In genomic region chr22:33167998-33168397, GRCh38 we compare ENCODE assay signal across 22 cellular contexts.
"Had no signal": no experiment of that assay in that cellular context is flagged by ENCODE, and none has a peak within 500 bp of the region (broad histone marks: within the 10 kb centered on the region; RNA-seq: fewer than 3 reads in every experiment).

No MANE protein-coding gene starts in this region.

- H3K4me3 ChIP-seq: MG63 had no signal

- ATAC-seq: Panc1, PC-3 had no signal

- H3K9me3 ChIP-seq: MG63, SK-N-SH had no signal

- DNase-seq: IMR-90, Karpas-422, KG1, MG63, NCI-H1105, NCI-H1417, NCI-H1436 treated with DMSO at 0.1 percent for 48 hours, NCI-H1694, NCI-H187 treated with DMSO at 0.1 percent for 48 hours, NCI-H2029 treated with DMSO at 0.1 percent for 48 hours, NCI-H2171 treated with DMSO at 0.1 percent for 48 hours, NCI-H345, NCI-H446 treated with DMSO at 0.1 percent for 48 hours, NCI-H510A treated with DMSO at 0.1 percent for 48 hours, NCI-H526, NCI-H82, PC-3, SHP77, SK-N-SH, SW 1271 had no signal

- H3K36me3 ChIP-seq: MG63 had no signal

- H3K27ac ChIP-seq: RWPE1 had no signal

- H3K9ac ChIP-seq: SK-N-SH had no signal

- H3K4me2 ChIP-seq: SK-N-SH had no signal
